1 cellular context compared by ENCODE assay signal in the genomic region with DNA sequence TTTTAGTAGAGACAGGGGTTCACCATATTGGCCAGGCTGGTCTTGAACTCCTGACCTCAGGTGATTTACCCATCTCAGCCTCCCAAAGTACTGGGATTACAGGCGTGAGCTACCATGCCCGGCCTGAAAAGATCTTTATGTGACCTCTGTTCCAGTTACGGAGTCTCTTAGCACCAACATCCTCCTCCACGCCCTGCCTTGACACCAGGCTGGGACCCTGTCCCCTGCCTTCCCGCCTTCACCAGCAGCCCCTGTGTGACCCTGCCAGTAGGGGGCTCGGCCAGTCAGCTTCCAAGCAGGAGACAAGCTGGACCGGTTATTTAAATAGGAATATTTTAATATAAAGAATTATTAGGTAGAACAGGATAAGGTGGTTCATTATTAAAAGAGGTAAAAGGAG.
TF ChIP-seq lines count a peak whose summit lies in the region.

No MANE protein-coding gene starts in this region.

TF ChIP-seq in GM23338, 12 proteins besides CTCF, POLR2A, EP300 and RAD21:
- no peak for TF ChIP-seq NANOG (IDR thresholded peaks at IDR 0.05; ENCODE audit: borderline replicate concordance)
- no peak for TF ChIP-seq STAT1 (IDR thresholded peaks at IDR 0.05; ENCODE audit: unreplicated experiment)
- no peak for TF ChIP-seq ZNF114 (CRISPR knock-in tag; IDR thresholded peaks at IDR 0.05)
- no peak for TF ChIP-seq JUNB (IDR thresholded peaks at IDR 0.05; ENCODE audit: unreplicated experiment)
- TF ChIP-seq, protein P1, sequence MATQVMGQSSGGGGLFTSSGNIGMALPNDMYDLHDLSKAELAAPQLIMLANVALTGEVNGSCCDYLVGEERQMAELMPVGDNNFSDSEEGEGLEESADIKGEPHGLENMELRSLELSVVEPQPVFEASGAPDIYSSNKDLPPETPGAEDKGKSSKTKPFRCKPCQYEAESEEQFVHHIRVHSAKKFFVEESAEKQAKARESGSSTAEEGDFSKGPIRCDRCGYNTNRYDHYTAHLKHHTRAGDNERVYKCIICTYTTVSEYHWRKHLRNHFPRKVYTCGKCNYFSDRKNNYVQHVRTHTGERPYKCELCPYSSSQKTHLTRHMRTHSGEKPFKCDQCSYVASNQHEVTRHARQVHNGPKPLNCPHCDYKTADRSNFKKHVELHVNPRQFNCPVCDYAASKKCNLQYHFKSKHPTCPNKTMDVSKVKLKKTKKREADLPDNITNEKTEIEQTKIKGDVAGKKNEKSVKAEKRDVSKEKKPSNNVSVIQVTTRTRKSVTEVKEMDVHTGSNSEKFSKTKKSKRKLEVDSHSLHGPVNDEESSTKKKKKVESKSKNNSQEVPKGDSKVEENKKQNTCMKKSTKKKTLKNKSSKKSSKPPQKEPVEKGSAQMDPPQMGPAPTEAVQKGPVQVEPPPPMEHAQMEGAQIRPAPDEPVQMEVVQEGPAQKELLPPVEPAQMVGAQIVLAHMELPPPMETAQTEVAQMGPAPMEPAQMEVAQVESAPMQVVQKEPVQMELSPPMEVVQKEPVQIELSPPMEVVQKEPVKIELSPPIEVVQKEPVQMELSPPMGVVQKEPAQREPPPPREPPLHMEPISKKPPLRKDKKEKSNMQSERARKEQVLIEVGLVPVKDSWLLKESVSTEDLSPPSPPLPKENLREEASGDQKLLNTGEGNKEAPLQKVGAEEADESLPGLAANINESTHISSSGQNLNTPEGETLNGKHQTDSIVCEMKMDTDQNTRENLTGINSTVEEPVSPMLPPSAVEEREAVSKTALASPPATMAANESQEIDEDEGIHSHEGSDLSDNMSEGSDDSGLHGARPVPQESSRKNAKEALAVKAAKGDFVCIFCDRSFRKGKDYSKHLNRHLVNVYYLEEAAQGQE (IDR thresholded peaks at IDR 0.05; ENCODE audit: unreplicated experiment) = no peak
- no peak for TF ChIP-seq EZH2phosphoT487 (IDR thresholded peaks at IDR 0.05; ENCODE audit: unreplicated experiment)
- no peak for TF ChIP-seq ZNF462 (CRISPR knock-in tag; IDR thresholded peaks at IDR 0.05)
- TF ChIP-seq CREB1 (CRISPR knock-in tag; IDR thresholded peaks at IDR 0.05; ENCODE audit: low read depth) = no peak
